In the genomic region with DNA sequence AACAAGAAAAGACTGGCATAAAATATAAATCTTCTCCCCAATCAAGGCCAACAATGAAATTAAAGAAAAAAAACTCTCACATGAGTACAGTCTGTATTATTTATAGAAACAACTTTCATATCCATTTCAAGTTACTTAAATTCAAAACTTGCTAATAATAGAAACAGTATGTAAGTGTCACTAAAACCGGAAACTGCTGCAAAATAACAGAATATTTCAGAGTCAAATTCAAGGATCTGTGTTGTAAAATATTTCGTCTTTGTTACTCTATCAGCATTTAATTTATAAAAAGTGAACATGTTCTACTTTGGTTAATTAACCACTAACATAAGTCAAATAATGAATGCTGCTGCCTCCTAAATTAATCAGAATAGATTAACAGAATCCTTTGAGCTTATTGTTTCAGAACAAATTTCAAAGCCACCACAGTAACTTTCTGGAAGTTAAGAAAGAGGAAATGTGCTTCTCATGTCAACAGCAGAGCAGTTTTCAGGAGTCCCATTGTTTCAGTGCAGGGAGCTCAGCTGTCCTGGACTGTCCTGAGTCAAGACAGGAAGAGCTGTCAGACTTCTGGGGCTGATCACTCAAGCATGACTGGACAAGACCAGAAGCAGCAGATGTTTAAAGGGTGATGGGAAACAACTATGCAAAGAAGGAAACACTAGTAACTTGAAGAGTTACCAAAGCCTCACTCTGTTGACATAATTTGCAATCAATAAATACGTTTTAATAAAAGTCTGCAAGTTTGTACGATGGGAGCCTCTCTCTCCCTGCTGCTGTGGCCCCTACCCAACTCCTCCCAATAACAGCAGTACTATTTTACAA, we compare ENCODE assay signal across 8 cellular contexts.
DNase-seq lines count a peak whose midpoint lies in the region; ATAC-seq, FAIRE-seq and TF ChIP-seq lines count a peak whose summit lies in the region.

No MANE protein-coding gene starts in this region.

- H4K20me1 ChIP-seq in Loucy (ENCODE audit: insufficient read depth, low read length, poor library complexity, severe bottlenecking), result no peaks in the 10 kb centered on the region

- peak; percentile 89 for ATAC-seq in GM21786 (IDR thresholded peaks at IDR 0.05; ENCODE audit: unreplicated experiment)

- no peak for TF ChIP-seq POLR2A in GM12892 (IDR thresholded peaks at IDR 0.05; ENCODE audit: low read depth, low read length)

- H3K27ac ChIP-seq in right atrium auricular region (peak overlapping the region; percentile 56 to 62), skeletal muscle tissue (ENCODE audit: low read depth, low read length) (peak overlapping the region; percentile 85)

- H3K4me1 ChIP-seq in Loucy (ENCODE audit: insufficient read depth, low read length, poor library complexity, severe bottlenecking) (peaks cover 37% of the 10 kb centered on the region), right atrium auricular region (peaks cover 0 to 70% of the 10 kb centered on the region in 2 donors), skeletal muscle tissue (ENCODE audit: control insufficient read depth in 3 of 3, insufficient read depth in 3 of 3, low read length in 3 of 3) (peaks cover 62 to 64% (median 62%) of the 10 kb centered on the region in 3 donors)

- no peaks in the 10 kb centered on the region for H3K27me3 ChIP-seq in Loucy (ENCODE audit: insufficient read depth, low read length, poor library complexity, severe bottlenecking)
- no peaks in the 10 kb centered on the region for H3K27me3 ChIP-seq in right atrium auricular region
- no peaks in the 10 kb centered on the region for H3K27me3 ChIP-seq in skeletal muscle tissue (ENCODE audit: control insufficient read depth in 3 of 3, insufficient read depth in 3 of 3, low read length in 3 of 3)

- TF ChIP-seq CTCF in Loucy (conservative IDR thresholded peaks at IDR 0.05; ENCODE audit: low read length), result no peak
- no peak for TF ChIP-seq CTCF in right atrium auricular region (IDR thresholded peaks at IDR 0.05)

- H3K9me3 Mint-ChIP-seq in activated naive CD8-positive, alpha-beta T cell treated with anti-CD3 and anti-CD28 coated beads for 36 hours, result peaks cover 3% of the 10 kb centered on the region

- H3F3A ChIP-seq in Loucy (ENCODE audit: low read depth), result peaks cover 5% of the 10 kb centered on the region; the same call in 1 of the 2 replicates

- peak overlapping the region; percentile 35 for H3K4me3 Mint-ChIP-seq in activated naive CD8-positive, alpha-beta T cell treated with anti-CD3 and anti-CD28 coated beads for 36 hours

- peak; percentile 25 for DNase-seq in GM12892 (ENCODE audit: insufficient read length)
- DNase-seq in activated naive CD8-positive, alpha-beta T cell treated with anti-CD3 and anti-CD28 coated beads for 36 hours, result no peak
- no peak for DNase-seq in right atrium auricular region (ENCODE audit: low spot score)
- DNase-seq in LoVo (ENCODE audit: low spot score), result no peak
- DNase-seq in activated CD8-positive, alpha-beta memory T cell treated with anti-CD3 and anti-CD28 coated beads for 24 hours, result no peak

- peak overlapping the region; percentile 82 for H3K27ac Mint-ChIP-seq in activated naive CD8-positive, alpha-beta T cell treated with anti-CD3 and anti-CD28 coated beads for 36 hours

- peak; percentile 96 for FAIRE-seq in GM12892 (lab: Jason Lieb, UNC)

- H3K36me3 Mint-ChIP-seq in activated naive CD8-positive, alpha-beta T cell treated with anti-CD3 and anti-CD28 coated beads for 36 hours, result peaks cover 36% of the 10 kb centered on the region

- H3K36me3 ChIP-seq in Loucy (ENCODE audit: insufficient read depth, low read length) (no peaks in the 10 kb centered on the region), right atrium auricular region (no peaks in the 10 kb centered on the region), skeletal muscle tissue (ENCODE audit: control insufficient read depth in 3 of 3, insufficient read depth in 3 of 3, low read length in 3 of 3) (no peaks in the 10 kb centered on the region)

- no peaks in the 10 kb centered on the region for H3K9me2 ChIP-seq in Loucy (replicated peaks; ENCODE audit: low read depth, low read length)

- H3K4me3 ChIP-seq in Loucy (ENCODE audit: low read length, poor library complexity, severe bottlenecking), result peak overlapping the region; percentile 31
- H3K4me3 ChIP-seq in right atrium auricular region, result no peak overlapping the region
- peak overlapping the region; percentile 11 to 45 (median 34) for H3K4me3 ChIP-seq in skeletal muscle tissue (ENCODE audit: low read length in 3 of 3)

- no peaks in the 10 kb centered on the region for H3K27me3 Mint-ChIP-seq in activated naive CD8-positive, alpha-beta T cell treated with anti-CD3 and anti-CD28 coated beads for 36 hours

- H2AFZ ChIP-seq in Loucy (ENCODE audit: low read length), result no peak overlapping the region

- H3K79me2 ChIP-seq in Loucy (ENCODE audit: insufficient read depth, low read length), result peaks cover 12% of the 10 kb centered on the region; the same call in 1 of the 2 replicates

- H3K9ac ChIP-seq in Loucy (ENCODE audit: low read depth, low read length, poor library complexity, severe bottlenecking) (peak overlapping the region; percentile 48), skeletal muscle tissue (ENCODE audit: low read depth in 1 of 3, low read length in 3 of 3) (peak overlapping the region; percentile 26 to 66 (median 34))

- H3K4me1 Mint-ChIP-seq in activated naive CD8-positive, alpha-beta T cell treated with anti-CD3 and anti-CD28 coated beads for 36 hours, result peaks cover 93% of the 10 kb centered on the region

- H3K4me2 ChIP-seq in Loucy (ENCODE audit: low read depth, low read length, poor library complexity, severe bottlenecking), result peak overlapping the region; percentile 57

- no peaks in the 10 kb centered on the region for H3K9me3 ChIP-seq in Loucy (ENCODE audit: insufficient read depth, low read depth, low read length)
- no peaks in the 10 kb centered on the region for H3K9me3 ChIP-seq in right atrium auricular region
- no peaks in the 10 kb centered on the region for H3K9me3 ChIP-seq in skeletal muscle tissue (ENCODE audit: control insufficient read depth in 3 of 3, low read length in 3 of 3)

Comparison
In these comparisons a context has a peak if more than half of its experiments do, and no peak if none do; other contexts are left out.
1. H3K4me3 ChIP-seq: peak in Loucy (single experiment) and skeletal muscle tissue (3 of 3); none in right atrium auricular region (0 of 2).